Comparison of ENCODE assay signal across 13 cellular contexts in genomic region chr5:139765040-139765408, GRCh38. TPM values are rescaled to one million over a fixed set of nuclear protein-coding genes. Genes with fewer than 3 reads are reported as not detected.
A peak's percentile ranks its signal among the peaks of the same experiment; 100 is the strongest.
DNase-seq lines count a peak whose midpoint lies in the region; ATAC-seq, FAIRE-seq and TF ChIP-seq lines count a peak whose summit lies in the region.
"Had no signal": no experiment of that assay in that cellular context is flagged by ENCODE, and none has a peak within 500 bp of the region (broad histone marks: within the 10 kb centered on the region; RNA-seq: fewer than 3 reads in every experiment).

No MANE protein-coding gene starts in this region.

- no peaks in the 10 kb centered on the region for H4K20me1 ChIP-seq in K562 (replicated peaks; ENCODE audit: control insufficient read depth, insufficient read depth, low read length)
- H4K20me1 ChIP-seq in neural cell (ENCODE audit: insufficient read depth), result no peaks in the 10 kb centered on the region

- H3K9ac ChIP-seq in HUES48 (ENCODE audit: low read depth, low read length) (no peak overlapping the region), K562 (ENCODE audit: insufficient read depth in 1 of 2, low read depth in 2 of 2, low read length in 2 of 2) (peak overlapping the region in 1 of 2 experiments; percentile 1; a peak in 1 of 4 replicates), neural cell (ENCODE audit: low read length) (peak overlapping the region; percentile 69)

- FAIRE-seq in K562 (lab: Jason Lieb, UNC), result no peak
- FAIRE-seq: islet of Langerhans had no signal

- TF ChIP-seq EP300 in K562 (IDR thresholded peaks at IDR 0.05; ENCODE audit: low read length) (no peak), neural cell (conservative IDR thresholded peaks at IDR 0.05; ENCODE audit: poor library complexity, severe bottlenecking) (no peak)

- no peaks in the 10 kb centered on the region for H3K9me3 ChIP-seq in CD8-positive, alpha-beta T cell (ENCODE audit: low read length)
- H3K9me3 ChIP-seq in HUES48 (ENCODE audit: control insufficient read depth, insufficient read depth, low read length) (no peaks in the 10 kb centered on the region), K562 (replicated peaks; ENCODE audit: control insufficient read depth, insufficient read depth, low read depth, low read length) (no peaks in the 10 kb centered on the region), neural cell (ENCODE audit: low read length) (no peaks in the 10 kb centered on the region)
- H3K9me3 ChIP-seq: esophagus squamous epithelium, ovary, thoracic aorta had no signal

- no peak overlapping the region; the same call in 1 of the 2 replicates for H2AFZ ChIP-seq in K562 (ENCODE audit: low read depth, low read length)
- H2AFZ ChIP-seq in neural cell (ENCODE audit: low read depth, low read length), result no peak overlapping the region

- peaks cover 24% of the 10 kb centered on the region for H3K27me3 Mint-ChIP-seq in CD8-positive, alpha-beta T cell (ENCODE audit: low read depth)

- no peak for ATAC-seq in CD8-positive, alpha-beta T cell
- ATAC-seq in K562, result no peak
- ATAC-seq in activated CD4-positive, CD25-positive, alpha-beta regulatory T cell treated with anti-CD3 and anti-CD28 coated beads, Interleukin-2, amount 50 U/mL, for 24 hours, result no peak

- TF ChIP-seq POLR2A in K562 (conservative IDR thresholded peaks at IDR 0.05), result no peak

- no peak overlapping the region for H3K27ac ChIP-seq in CD8-positive, alpha-beta T cell (ENCODE audit: low read depth, low read length)
- no peak overlapping the region for H3K27ac ChIP-seq in HUES48 (ENCODE audit: low read depth, low read length)
- H3K27ac ChIP-seq in K562 (ENCODE audit: extremely low read depth, low read depth, low read length), result no peak overlapping the region
- peak overlapping the region; percentile 71 for H3K27ac ChIP-seq in neural cell (ENCODE audit: low read length)
- H3K27ac ChIP-seq: ovary, thoracic aorta had no signal

- peak overlapping the region; percentile 83; the same call in 1 of the 2 replicates for H3K4me2 ChIP-seq in K562 (ENCODE audit: insufficient read depth, low read length)
- H3K4me2 ChIP-seq in neural cell (ENCODE audit: low read length), result peak overlapping the region; percentile 76

- H3K9me1 ChIP-seq in K562 (ENCODE audit: control insufficient read depth, insufficient read depth, low read length), result no peaks in the 10 kb centered on the region

- no peak overlapping the region for H3K4me3 ChIP-seq in CD8-positive, alpha-beta T cell (ENCODE audit: low read depth, low read length)
- H3K4me3 ChIP-seq in HUES48 (ENCODE audit: low read depth, low read length), result peak overlapping the region; percentile 74; the same call in 1 of the 2 replicates
- H3K4me3 ChIP-seq in K562, result no peak overlapping the region
- H3K4me3 ChIP-seq in neural cell (ENCODE audit: low read length), result peak overlapping the region; percentile 67

- H3K9me2 ChIP-seq in neural cell (ENCODE audit: insufficient read depth, low read length), result no peaks in the 10 kb centered on the region

- peak in 1 of 7 experiments; percentile 7 for DNase-seq in CD8-positive, alpha-beta T cell
- DNase-seq in K562 (ENCODE audit: extremely low read depth in 1 of 4, low spot score in 3 of 4) (no peak), RPMI8226 (no peak), HCEC 1CT (no peak)
- DNase-seq: esophagus squamous epithelium, NCI-H2107 had no signal

- no peak overlapping the region for H3K27ac Mint-ChIP-seq in CD8-positive, alpha-beta T cell

- POLR2A ChIA-PET in CD8-positive, alpha-beta T cell (lab: Charles Lee), result interaction anchor here (1.0 to 1.9 kb wide), 7 partner anchors 17 to 132 kb away, joined by 3 to 12 read pairs (median 4); partner anchors contain the start of gene CXXC5
- POLR2A ChIA-PET in K562 (lab: Yijun Ruan, JAX), result interaction anchor here (0.6 to 1.6 kb wide), 8 partner anchors 10 to 538 kb away, joined by 3 to 5 read pairs (median 4); partner anchors contain the start of gene CXXC5

- TF ChIP-seq CTCF in CD8-positive, alpha-beta T cell (IDR thresholded peaks at IDR 0.05), result no peak
- TF ChIP-seq CTCF in K562 (IDR thresholded peaks at IDR 0.05 in 2 of 3, conservative IDR thresholded peaks at IDR 0.05 in 1 of 3; ENCODE audit: insufficient read depth in 2 of 3, low read depth in 1 of 3, low read length in 3 of 3) (no peak), neural cell (IDR thresholded peaks at IDR 0.05; ENCODE audit: poor library complexity, severe bottlenecking) (no peak)

- H3K4me1 Mint-ChIP-seq in CD8-positive, alpha-beta T cell (ENCODE audit: low read depth), result peaks cover 16% of the 10 kb centered on the region

- WGBS in K562 (ENCODE audit: insufficient coverage, low coverage, missing lambda C conversion rate), result 19% methylated on average over 7 of the region's 9 CpGs

- BruUV-seq in K562 (replicated peaks; lab: Mats Ljungman, UMichigan), result no TSS peak

- peaks cover 5% of the 10 kb centered on the region for H3K27me3 ChIP-seq in CD8-positive, alpha-beta T cell (ENCODE audit: insufficient read depth, low read length)
- H3K27me3 ChIP-seq in HUES48 (ENCODE audit: control insufficient read depth, insufficient read depth, low read length) (peaks cover 54% of the 10 kb centered on the region), K562 (ENCODE audit: control insufficient read depth in 2 of 2, insufficient read depth in 2 of 2, low read length in 2 of 2) (no peaks in the 10 kb centered on the region), neural cell (ENCODE audit: insufficient read depth, low read depth, low read length) (no peaks in the 10 kb centered on the region)
- H3K27me3 ChIP-seq: ovary had no signal

- H3K4me3 Mint-ChIP-seq in CD8-positive, alpha-beta T cell, result peak overlapping the region; percentile 67

- H3K9me3 Mint-ChIP-seq in CD8-positive, alpha-beta T cell, result no peaks in the 10 kb centered on the region

- no peaks in the 10 kb centered on the region for H3K79me2 ChIP-seq in K562 (ENCODE audit: control insufficient read depth, insufficient read depth, low read length)
- H3K79me2 ChIP-seq in neural cell (replicated peaks; ENCODE audit: insufficient read depth, low read length), result no peaks in the 10 kb centered on the region

- H3K4me1 ChIP-seq in CD8-positive, alpha-beta T cell (ENCODE audit: insufficient read depth, low read length), result peaks cover 20% of the 10 kb centered on the region
- H3K4me1 ChIP-seq in HUES48 (ENCODE audit: control insufficient read depth, insufficient read depth, low read length) (peaks cover 17% of the 10 kb centered on the region), K562 (replicated peaks in 1 of 2; ENCODE audit: control insufficient read depth in 2 of 2, insufficient read depth in 2 of 2, low read length in 2 of 2) (peaks cover 2 to 22% of the 10 kb centered on the region in 2 experiments; a peak in 3 of 5 replicates)

- in situ Hi-C loops in K562 (cut with MboI), result loop anchor here (10.0 kb wide), 1 partner anchor 350 kb away; no protein-coding TSS in a partner anchor

- no peaks in the 10 kb centered on the region for H3K36me3 ChIP-seq in CD8-positive, alpha-beta T cell (ENCODE audit: insufficient read depth, low read length)
- H3K36me3 ChIP-seq in HUES48 (ENCODE audit: control insufficient read depth, insufficient read depth, low read length), result no peaks in the 10 kb centered on the region
- H3K36me3 ChIP-seq in K562 (ENCODE audit: control insufficient read depth, insufficient read depth, low read length), result no peaks in the 10 kb centered on the region
- no peaks in the 10 kb centered on the region for H3K36me3 ChIP-seq in neural cell (ENCODE audit: insufficient read depth, low read length)
- H3K36me3 ChIP-seq: esophagus squamous epithelium, ovary, thoracic aorta had no signal

- no peaks in the 10 kb centered on the region for H3K36me3 Mint-ChIP-seq in CD8-positive, alpha-beta T cell

- no peaks in the 10 kb centered on the region for H3F3A ChIP-seq in neural cell (ENCODE audit: insufficient read depth, low read length, poor library complexity, severe bottlenecking)

- CTCF ChIA-PET in CD8-positive, alpha-beta T cell (lab: Charles Lee), result interaction anchor here (0.6 to 6.7 kb wide), 37 partner anchors 8 to 1580 kb away, joined by 3 to 178 read pairs (median 5); no protein-coding TSS in a partner anchor
- CTCF ChIA-PET in K562 (lab: Yijun Ruan, JAX; ENCODE audit: low intra/inter-chr PET ratio), result interaction anchor here (0.6 to 3.7 kb wide), 5 partner anchors 12 to 343 kb away, joined by 3 to 81 read pairs (median 3); no protein-coding TSS in a partner anchor

- TF ChIP-seq RAD21 in K562 (CRISPR knock-in tag; conservative IDR thresholded peaks at IDR 0.05 in 1 of 2, IDR thresholded peaks at IDR 0.05 in 1 of 2), result no peak
- no peak for TF ChIP-seq RAD21 in neural cell (conservative IDR thresholded peaks at IDR 0.05)

- intact Hi-C loops in CD8-positive, alpha-beta T cell (cut with DNase I, micrococcal nuclease), result loop anchor here (1.0 to 5.0 kb wide), 8 partner anchors 18 to 343 kb away; no protein-coding TSS in a partner anchor
- intact Hi-C loops in K562 (cut with micrococcal nuclease), result loop anchor here (1.0 to 10.0 kb wide), 4 partner anchors 54 to 340 kb away; no protein-coding TSS in a partner anchor

RNA-seq across cellular contexts. Expression of gene PSD2, which starts 30.6 kb away (rescaled TPM):
- under 1 TPM; 0.17 to 0.30 TPM for total RNA-seq in CD8-positive, alpha-beta T cell
- 0.09 TPM in 2 replicates for total RNA-seq in K562 (2011; cell fraction: chromatin; rRNA removed; ENCODE audit: low replicate concordance)
- total RNA-seq in K562 (2011; cell fraction: nucleolus; rRNA removed), result under 0.01 TPM in 1 of 2 replicates, not detected in the other
- not detected in 2 replicates for total RNA-seq in K562 (2011; cell fraction: nucleoplasm; rRNA removed)
- total RNA-seq in K562 (2014; rRNA removed) (0.09 TPM in 1 of 2 replicates, not detected in the other), K562 (2014; rRNA removed; fragmentation: Illumina TruSeq; extraction: Trizol) (not detected in 2 replicates), K562 (2015; rRNA removed; fragmentation: Illumina TruSeq; extraction: Trizol) (not detected in 2 replicates), K562 (2021) (0.04 and 0.07 TPM in 2 replicates)
- polyA plus RNA-seq in K562 (2011; rRNA removed) (0.04 and 0.11 TPM in 2 replicates), K562 (2014; fragmentation: Illumina TruSeq; extraction: Trizol) (0.01 TPM in 1 of 2 replicates, not detected in the other), K562 (2014; fragmentation: Nextera tagmentation; extraction: Ambion mirVana) (not detected), K562 (2014; rRNA removed) (0.01 TPM in 1 of 2 replicates, not detected in the other), neural cell (33.4 and 38.6 TPM in 2 replicates)
- 0.09 TPM in 1 of 2 replicates, not detected in the other for polyA plus RNA-seq in K562 (2011; cell fraction: cytosol; rRNA removed)
- polyA plus RNA-seq in K562 (2011; cell fraction: nucleus; rRNA removed), result 0.18 and 0.29 TPM in 2 replicates
- 0.01 and 0.06 TPM in 2 replicates for polyA plus RNA-seq in K562 (2012)
- 0.03 TPM in 1 of 2 replicates, not detected in the other for polyA minus RNA-seq in K562 (2011; rRNA and poly(A)+ RNA removed)
- not detected in 2 replicates for polyA minus RNA-seq in K562 (2011; cell fraction: cytosol; rRNA and poly(A)+ RNA removed)
- 0.11 TPM in 1 of 2 replicates, not detected in the other for polyA minus RNA-seq in K562 (2011; cell fraction: nucleus; rRNA and poly(A)+ RNA removed)
- 47.7 and 49.2 TPM in 2 replicates for polyA minus RNA-seq in neural cell
- total RNA-seq: esophagus squamous epithelium, RPMI7951 had no signal

Comparison
In these comparisons a context has a peak if more than half of its experiments do, and no peak if none do; other contexts are left out.
1. H3K4me3 ChIP-seq: peak in HUES48 (single experiment) and neural cell (single experiment); none in CD8-positive, alpha-beta T cell (single experiment) and K562 (single experiment).